28 cellular contexts compared by ENCODE assay signal in the genomic region with DNA sequence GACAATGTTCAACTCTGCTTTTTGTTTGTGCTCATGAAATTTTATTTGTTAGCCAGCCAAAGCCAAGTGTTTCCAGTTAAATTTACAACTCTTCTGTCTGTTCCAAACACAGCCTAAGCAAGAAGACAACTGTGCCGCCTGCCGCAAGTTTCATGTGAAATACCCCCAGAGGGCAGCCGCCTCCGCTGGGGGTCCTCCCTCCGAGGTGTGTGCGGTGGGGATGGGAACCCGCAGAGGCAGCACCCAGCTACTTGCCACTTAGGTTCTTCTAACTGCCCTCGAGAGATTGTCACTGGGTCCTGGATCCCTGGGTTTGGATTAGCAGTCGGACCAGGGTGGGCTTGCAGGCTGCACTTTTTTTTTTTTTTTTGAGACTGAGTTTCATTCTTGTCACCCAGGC.
"Had no signal": no experiment of that assay in that cellular context is flagged by ENCODE, and none has a peak within 500 bp of the region (broad histone marks: within the 10 kb centered on the region; RNA-seq: fewer than 3 reads in every experiment).

No MANE protein-coding gene starts in this region.

- H3K27me3 Mint-ChIP-seq: activated CD4-positive, alpha-beta memory T cell treated with anti-CD3 and anti-CD28 coated beads, Interleukin-2, amount 10 ng/mL, durations not matched to agents 7 days and 5 days; activated CD4-positive, alpha-beta T cell treated with anti-CD3 and anti-CD28 coated beads, Interleukin-2, amount 10 ng/mL, durations not matched to agents 7 days and 5 days; activated naive CD4-positive, alpha-beta T cell treated with anti-CD3 and anti-CD28 coated beads, Interleukin-2, amount 10 ng/mL, durations not matched to agents 7 days and 5 days; activated naive CD8-positive, alpha-beta T cell treated with anti-CD3 and anti-CD28 coated beads, Interleukin-2, amount 10 ng/mL, durations not matched to agents 7 days and 5 days; activated T-cell treated with anti-CD3 and anti-CD28 coated beads, Interleukin-2, amount 50 U/mL, for 24 hours; brain; memory B cell had no signal

- H3K9me3 Mint-ChIP-seq: activated CD4-positive, alpha-beta memory T cell treated with anti-CD3 and anti-CD28 coated beads, Interleukin-2, amount 10 ng/mL, durations not matched to agents 7 days and 5 days; activated CD4-positive, alpha-beta T cell treated with anti-CD3 and anti-CD28 coated beads, Interleukin-2, amount 10 ng/mL, durations not matched to agents 7 days and 5 days; activated naive CD4-positive, alpha-beta T cell treated with anti-CD3 and anti-CD28 coated beads, Interleukin-2, amount 10 ng/mL, durations not matched to agents 7 days and 5 days; activated naive CD8-positive, alpha-beta T cell treated with anti-CD3 and anti-CD28 coated beads, Interleukin-2, amount 10 ng/mL, durations not matched to agents 7 days and 5 days; activated T-cell treated with anti-CD3 and anti-CD28 coated beads, Interleukin-2, amount 50 U/mL, for 24 hours; memory B cell; natural killer cell; T-helper 1 cell treated with Interleukin-12 subunit alpha and Interleukin-12 subunit beta and Interleukin-4 antibody, amounts not matched to agents 30 μg/mL and 1 μg/mL, for 36 hours had no signal

- H3K4me2 ChIP-seq: neural progenitor cell had no signal

- H3K9me3 ChIP-seq: colonic mucosa, right atrium auricular region, testis, upper lobe of left lung had no signal

- H3K4me3 Mint-ChIP-seq: activated CD4-positive, alpha-beta memory T cell treated with anti-CD3 and anti-CD28 coated beads, Interleukin-2, amount 10 ng/mL, durations not matched to agents 7 days and 5 days; activated CD4-positive, alpha-beta T cell treated with anti-CD3 and anti-CD28 coated beads, Interleukin-2, amount 10 ng/mL, durations not matched to agents 7 days and 5 days; activated naive CD4-positive, alpha-beta T cell treated with anti-CD3 and anti-CD28 coated beads, Interleukin-2, amount 10 ng/mL, durations not matched to agents 7 days and 5 days; activated naive CD8-positive, alpha-beta T cell treated with anti-CD3 and anti-CD28 coated beads, Interleukin-2, amount 10 ng/mL, durations not matched to agents 7 days and 5 days; activated T-cell treated with anti-CD3 and anti-CD28 coated beads, Interleukin-2, amount 50 U/mL, for 24 hours; brain; memory B cell; natural killer cell; neural progenitor cell; T-helper 1 cell treated with Interleukin-12 subunit alpha and Interleukin-12 subunit beta and Interleukin-4 antibody, amounts not matched to agents 30 μg/mL and 1 μg/mL, for 36 hours had no signal

- H3K4me1 ChIP-seq: colonic mucosa had no signal

- ATAC-seq: natural killer cell; stimulated activated naive CD8-positive, alpha-beta T cell treated with anti-CD3 and anti-CD28 coated beads, Interleukin-15, Interleukin-2, amounts not matched to agents 100 U/mL and 50 U/mL, for 24 hours had no signal

- H3K27ac ChIP-seq: ascending aorta, cardiac muscle cell, colonic mucosa, neural progenitor cell, parathyroid adenoma, right atrium auricular region, testis, WERI-Rb-1 had no signal

- H3K36me3 ChIP-seq: ascending aorta, cardiac muscle cell, colonic mucosa, neural progenitor cell, right atrium auricular region had no signal

- H3K27ac Mint-ChIP-seq: activated CD4-positive, alpha-beta memory T cell treated with anti-CD3 and anti-CD28 coated beads, Interleukin-2, amount 10 ng/mL, durations not matched to agents 7 days and 5 days; activated CD4-positive, alpha-beta T cell treated with anti-CD3 and anti-CD28 coated beads, Interleukin-2, amount 10 ng/mL, durations not matched to agents 7 days and 5 days; activated naive CD4-positive, alpha-beta T cell treated with anti-CD3 and anti-CD28 coated beads, Interleukin-2, amount 10 ng/mL, durations not matched to agents 7 days and 5 days; activated naive CD8-positive, alpha-beta T cell treated with anti-CD3 and anti-CD28 coated beads, Interleukin-2, amount 10 ng/mL, durations not matched to agents 7 days and 5 days; activated T-cell treated with anti-CD3 and anti-CD28 coated beads, Interleukin-2, amount 50 U/mL, for 24 hours; brain; memory B cell; natural killer cell; T-helper 1 cell treated with Interleukin-12 subunit alpha and Interleukin-12 subunit beta and Interleukin-4 antibody, amounts not matched to agents 30 μg/mL and 1 μg/mL, for 36 hours had no signal

- H2AFZ ChIP-seq: neural progenitor cell, parathyroid adenoma had no signal

- H3K4me3 ChIP-seq: ascending aorta, cardiac muscle cell, colonic mucosa, neural progenitor cell, right atrium auricular region, testis, upper lobe of left lung had no signal

- H3K27me3 ChIP-seq: ascending aorta, cardiac muscle cell, colonic mucosa, neural progenitor cell, right atrium auricular region, testis, upper lobe of left lung had no signal

- DNase-seq: activated CD4-positive, alpha-beta memory T cell treated with anti-CD3 and anti-CD28 coated beads, Interleukin-2, amount 10 ng/mL, durations not matched to agents 7 days and 5 days; activated CD4-positive, alpha-beta T cell treated with anti-CD3 and anti-CD28 coated beads, Interleukin-2, amount 10 ng/mL, durations not matched to agents 7 days and 5 days; activated CD4-positive, CD25-positive, alpha-beta regulatory T cell treated with anti-CD3 and anti-CD28 coated beads, Interleukin-2, amount 50 U/mL, for 72 hours; activated CD8-positive, alpha-beta memory T cell treated with anti-CD3 and anti-CD28 coated beads, Interleukin-2, amount 50 U/mL, for 48 hours; activated gamma-delta T cell; activated naive CD4-positive, alpha-beta T cell treated with anti-CD3 and anti-CD28 coated beads, Interleukin-2, amount 10 ng/mL, durations not matched to agents 7 days and 5 days; activated naive CD8-positive, alpha-beta T cell treated with anti-CD3 and anti-CD28 coated beads, Interleukin-2, amount 10 ng/mL, durations not matched to agents 7 days and 5 days; activated T-cell treated with anti-CD3 and anti-CD28 coated beads, Interleukin-2, amount 50 U/mL, for 24 hours; cerebellar nuclear complex; colonic mucosa; effector CD8-positive, alpha-beta T cell; natural killer cell; occipital lobe; stimulated activated CD4-positive, alpha-beta T cell treated with anti-CD3 and anti-CD28 coated beads, Interleukin-12 subunit alpha, Interleukin-12 subunit beta, amount 100 ng/mL, for 4 hours; stimulated activated CD4-positive, alpha-beta T cell treated with anti-CD3 and anti-CD28 coated beads, Interleukin-4, amount 100 ng/mL, for 1 hour; stimulated activated naive CD8-positive, alpha-beta T cell treated with anti-CD3 and anti-CD28 coated beads, Interleukin-15, Interleukin-2, amounts not matched to agents 100 U/mL and 50 U/mL, for 24 hours; T-helper 9 cell; testis; upper lobe of left lung; WERI-Rb-1 had no signal

- H3K36me3 Mint-ChIP-seq: activated naive CD8-positive, alpha-beta T cell treated with anti-CD3 and anti-CD28 coated beads, Interleukin-2, amount 10 ng/mL, durations not matched to agents 7 days and 5 days; natural killer cell had no signal

- H3K9ac ChIP-seq: neural progenitor cell, parathyroid adenoma had no signal
